15 cellular contexts compared by ENCODE assay signal in the genomic region with DNA sequence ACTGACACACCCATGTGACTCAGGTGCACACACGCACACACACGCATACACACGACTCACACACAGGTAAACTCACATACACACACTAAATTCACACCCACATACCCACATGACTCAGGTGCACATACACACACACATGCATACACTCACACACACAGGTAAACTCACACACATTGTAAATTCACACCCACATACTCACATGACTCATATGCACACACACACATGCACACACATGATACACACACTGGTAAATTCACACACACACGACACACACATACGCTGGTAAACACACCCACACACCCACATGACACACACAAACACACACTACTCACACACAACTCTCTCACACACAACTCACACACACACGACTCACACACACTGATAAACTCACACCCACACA.
A peak's percentile ranks its signal among the peaks of the same experiment; 100 is the strongest.
DNase-seq lines count a peak whose midpoint lies in the region; ATAC-seq and TF ChIP-seq lines count a peak whose summit lies in the region.
"Had no signal": no experiment of that assay in that cellular context is flagged by ENCODE, and none has a peak within 500 bp of the region (broad histone marks: within the 10 kb centered on the region; RNA-seq: fewer than 3 reads in every experiment).

No MANE protein-coding gene starts in this region.

- H2BK120ac ChIP-seq in IMR-90 (ENCODE audit: low read depth, low read length) (no peak overlapping the region), mesendoderm (ENCODE audit: low read depth, low read length) (no peak overlapping the region)

- H4K20me1 ChIP-seq in BLaER1, result no peaks in the 10 kb centered on the region
- no peaks in the 10 kb centered on the region for H4K20me1 ChIP-seq in IMR-90 (ENCODE audit: insufficient read depth, low read length)
- no peaks in the 10 kb centered on the region for H4K20me1 ChIP-seq in GM23248 (ENCODE audit: insufficient read depth)

- H3K23ac ChIP-seq in IMR-90 (ENCODE audit: low read depth, low read length) (no peak overlapping the region), mesendoderm (ENCODE audit: low read length) (no peak overlapping the region)

- H3K79me2 ChIP-seq in mesendoderm (ENCODE audit: control insufficient read depth, insufficient read depth, low read length) (peaks cover 2% of the 10 kb centered on the region), GM23248 (ENCODE audit: insufficient read depth) (no peaks in the 10 kb centered on the region)

- no peaks in the 10 kb centered on the region for H3K9me2 ChIP-seq in GM23248 (ENCODE audit: insufficient read depth)

- H2BK15ac ChIP-seq in IMR-90 (ENCODE audit: low read depth, low read length), result no peak overlapping the region
- no peak overlapping the region for H2BK15ac ChIP-seq in mesendoderm (replicated peaks; ENCODE audit: low read depth)

- H3K4me3 ChIP-seq in BLaER1, result peak overlapping the region; percentile 63
- no peak overlapping the region for H3K4me3 ChIP-seq in IMR-90 (ENCODE audit: insufficient read depth, low read depth, low read length)
- no peak overlapping the region for H3K4me3 ChIP-seq in mesendoderm (ENCODE audit: low read length)
- H3K4me3 ChIP-seq in spleen, result no peak overlapping the region
- H3K4me3 ChIP-seq in GM23248, result no peak overlapping the region
- H3K4me3 ChIP-seq: GM23338 had no signal

- no peak overlapping the region for H3K18ac ChIP-seq in IMR-90 (ENCODE audit: low read depth, low read length)
- H3K18ac ChIP-seq in mesendoderm (ENCODE audit: low read length), result no peak overlapping the region

- no peak overlapping the region for H3K4me3 Mint-ChIP-seq in type B pancreatic cell
- H3K4me3 Mint-ChIP-seq: CD4-positive, CD25-positive, alpha-beta regulatory T cell; CD8-positive, alpha-beta memory T cell; GM23338 had no signal

- H3K9me3 Mint-ChIP-seq in type B pancreatic cell, result no peaks in the 10 kb centered on the region

- H3K27ac ChIP-seq in BLaER1 (peak overlapping the region; percentile 92), IMR-90 (ENCODE audit: insufficient read depth, low read length) (no peak overlapping the region), mesendoderm (ENCODE audit: low read depth, low read length) (no peak overlapping the region), spleen (no peak overlapping the region), GM23248 (no peak overlapping the region)

- no peak overlapping the region for H3K4ac ChIP-seq in IMR-90 (ENCODE audit: low read depth, low read length)
- no peak overlapping the region for H3K4ac ChIP-seq in mesendoderm (ENCODE audit: low read depth, low read length)

- peak overlapping the region; percentile 23 for H2AFZ ChIP-seq in IMR-90 (replicated peaks; ENCODE audit: low read length, poor library complexity)
- H2AFZ ChIP-seq in GM23248, result no peak overlapping the region
- H2AFZ ChIP-seq: GM23338 had no signal

- no peak for TF ChIP-seq POLR2A in IMR-90 (IDR thresholded peaks at IDR 0.05; ENCODE audit: low read depth, low read length)
- no peak for TF ChIP-seq POLR2A in spleen (IDR thresholded peaks at IDR 0.05)

- dilution Hi-C loops in IMR-90 (cut with HindIII; ENCODE audit: low sequenced_read_pairs, unreplicated experiment), result no loop called here

- H3K14ac ChIP-seq in IMR-90 (replicated peaks; ENCODE audit: low read depth, low read length), result no peak overlapping the region

- CTCF ChIA-PET in IMR-90 (lab: Yijun Ruan, JAX), result no interaction called here

- H4K8ac ChIP-seq in IMR-90 (ENCODE audit: low read depth in 2 of 2, low read length in 2 of 2) (no peak overlapping the region), mesendoderm (ENCODE audit: low read depth, low read length) (no peak overlapping the region)

- H3K27me3 Mint-ChIP-seq in type B pancreatic cell, result peaks cover 14% of the 10 kb centered on the region
- H3K27me3 Mint-ChIP-seq: CD8-positive, alpha-beta memory T cell had no signal

- in situ Hi-C loops in IMR-90 (cut with MboI; ENCODE audit: low sequenced_read_pairs) (no loop called here), GM23248 (cut with MboI) (no loop called here)

- TF ChIP-seq CTCF in IMR-90 (conservative IDR thresholded peaks at IDR 0.05; ENCODE audit: low read depth, low read length), result no peak
- no peak for TF ChIP-seq CTCF in spleen (IDR thresholded peaks at IDR 0.05 in 8 of 11, conservative IDR thresholded peaks at IDR 0.05 in 3 of 11)
- TF ChIP-seq CTCF in type B pancreatic cell (conservative IDR thresholded peaks at IDR 0.05), result no peak

- no peak overlapping the region for H3K56ac ChIP-seq in IMR-90 (ENCODE audit: extremely low read depth, insufficient read depth, low read length)
- H3K56ac ChIP-seq in mesendoderm (ENCODE audit: low read length), result peak overlapping the region; percentile 17

- no TSS peak for BruUV-seq in IMR-90 (replicated peaks; lab: Mats Ljungman, UMichigan)

- H3K4me2 ChIP-seq in BLaER1 (peak overlapping the region; percentile 97), IMR-90 (ENCODE audit: low read depth, low read length) (no peak overlapping the region), mesendoderm (ENCODE audit: low read length) (no peak overlapping the region), GM23248 (ENCODE audit: unreplicated experiment) (no peak overlapping the region)
- H3K4me2 ChIP-seq: GM23338 had no signal

- H3K4me1 Mint-ChIP-seq in type B pancreatic cell (ENCODE audit: unreplicated experiment), result peaks cover 25% of the 10 kb centered on the region
- H3K4me1 Mint-ChIP-seq: CD4-positive, CD25-positive, alpha-beta regulatory T cell; CD8-positive, alpha-beta memory T cell had no signal

- H3K27me3 ChIP-seq in BLaER1 (no peaks in the 10 kb centered on the region), IMR-90 (ENCODE audit: control insufficient read depth, insufficient read depth, low read length) (no peaks in the 10 kb centered on the region), mesendoderm (ENCODE audit: insufficient read depth, low read length, poor library complexity) (no peaks in the 10 kb centered on the region), spleen (replicated peaks in 1 of 7) (peaks cover 0 to 26% (median 0%) of the 10 kb centered on the region in 7 donors), GM23248 (replicated peaks; ENCODE audit: insufficient read depth) (no peaks in the 10 kb centered on the region)

- DNase-seq in IMR-90 (no peak), mesendoderm (no peak), spleen (peak; percentile 5), type B pancreatic cell (ENCODE audit: extremely low spot score, unreplicated experiment) (no peak), GM23248 (no peak)
- DNase-seq: 8988T; C1 segment of cervical spinal cord; CD4-positive, CD25-positive, alpha-beta regulatory T cell; CD8-positive, alpha-beta memory T cell; COR-L47; H7 had no signal

- no peaks in the 10 kb centered on the region for H3K9me1 ChIP-seq in IMR-90 (ENCODE audit: insufficient read depth, low read length)

- H2BK20ac ChIP-seq in IMR-90 (ENCODE audit: low read depth, low read length), result no peak overlapping the region

- H3K36me3 Mint-ChIP-seq in type B pancreatic cell, result no peaks in the 10 kb centered on the region
- H3K36me3 Mint-ChIP-seq: CD4-positive, CD25-positive, alpha-beta regulatory T cell; CD8-positive, alpha-beta memory T cell had no signal

- H4K91ac ChIP-seq in IMR-90 (ENCODE audit: insufficient read depth, low read depth, low read length), result no peak overlapping the region

- H3K9me3 ChIP-seq in BLaER1 (no peaks in the 10 kb centered on the region), IMR-90 (ENCODE audit: control insufficient read depth, insufficient read depth, low read length) (peaks cover 57% of the 10 kb centered on the region), spleen (no peaks in the 10 kb centered on the region), GM23248 (ENCODE audit: low read depth) (no peaks in the 10 kb centered on the region)

- H3K36me3 ChIP-seq in BLaER1 (0 out of 2 replicates have a peak, but pooled peaks cover 6% of the 10 kb centered on the region), IMR-90 (ENCODE audit: control insufficient read depth, insufficient read depth, low read length) (no peaks in the 10 kb centered on the region), mesendoderm (ENCODE audit: control insufficient read depth, insufficient read depth, low read length) (no peaks in the 10 kb centered on the region), spleen (no peaks in the 10 kb centered on the region), GM23248 (ENCODE audit: low read depth) (no peaks in the 10 kb centered on the region)

- H2AK5ac ChIP-seq in IMR-90 (ENCODE audit: low read depth, low read length) (no peak overlapping the region), mesendoderm (ENCODE audit: low read length) (peak overlapping the region; percentile 22)

- H3K4me1 ChIP-seq in BLaER1, result peaks cover 100% of the 10 kb centered on the region
- no peaks in the 10 kb centered on the region for H3K4me1 ChIP-seq in IMR-90 (ENCODE audit: control insufficient read depth, insufficient read depth, low read length)
- H3K4me1 ChIP-seq in mesendoderm (ENCODE audit: control insufficient read depth, low read depth, low read length), result peaks cover 15% of the 10 kb centered on the region
- H3K4me1 ChIP-seq in spleen, result no peaks in the 10 kb centered on the region
- no peaks in the 10 kb centered on the region for H3K4me1 ChIP-seq in GM23248 (ENCODE audit: insufficient read depth)

- no peak for ATAC-seq in IMR-90 (ENCODE audit: low read depth)
- no peak for ATAC-seq in GM18870 (IDR thresholded peaks at IDR 0.05; ENCODE audit: unreplicated experiment)
- ATAC-seq: GM23338, HCT116 had no signal

- no peaks in the 10 kb centered on the region for H3F3A ChIP-seq in GM23248 (ENCODE audit: insufficient read depth)

- intact Hi-C loops in IMR-90 (cut with micrococcal nuclease), result no loop called here
- intact Hi-C loops in spleen (cut with DNase I; ENCODE audit: low total_unique reads), result no loop called here

- no peak overlapping the region for H2AK9ac ChIP-seq in IMR-90 (replicated peaks; ENCODE audit: low read depth, low read length, poor library complexity)

- TF ChIP-seq RAD21 in IMR-90 (IDR thresholded peaks at IDR 0.05; ENCODE audit: low read length), result no peak

- H4K5ac ChIP-seq in IMR-90 (ENCODE audit: low read depth, low read length), result no peak overlapping the region
- H4K5ac ChIP-seq in mesendoderm (ENCODE audit: low read length), result no peak overlapping the region

- H3K27ac Mint-ChIP-seq in type B pancreatic cell, result no peak overlapping the region
- H3K27ac Mint-ChIP-seq: CD4-positive, CD25-positive, alpha-beta regulatory T cell; CD8-positive, alpha-beta memory T cell; GM23338 had no signal

- WGBS in IMR-90 (ENCODE audit: extremely low coverage in 2 of 2, insufficient read length in 1 of 2), 2 experiments, result 70% methylated on average over 5 of the region's 6 CpGs; no CpG with 5 or more reads in 1 of the 2 experiments
- 100% methylated on average over 3 of the region's 6 CpGs for WGBS in mesendoderm (ENCODE audit: extremely low coverage, insufficient coverage, low lambda C conversion rate)
- 74 to 92% (median 79%) methylated on average over 6 of the region's 6 CpGs for WGBS in spleen, 5 donors
- 41 to 54% methylated on average over 6 of the region's 6 CpGs for WGBS in GM23248 (ENCODE audit: low coverage in 1 of 2, low lambda C conversion rate in 2 of 2, missing lambda C conversion rate in 2 of 2), 2 experiments

- H2BK5ac ChIP-seq in IMR-90 (ENCODE audit: low read depth, low read length, poor library complexity, severe bottlenecking) (peak overlapping the region; percentile 50), mesendoderm (ENCODE audit: low read length) (no peak overlapping the region)

- H3K79me1 ChIP-seq in IMR-90 (ENCODE audit: low read depth in 1 of 2, low read length in 2 of 2) (no peaks in the 10 kb centered on the region), mesendoderm (ENCODE audit: low read length) (peaks cover 5% of the 10 kb centered on the region)

- POLR2A ChIA-PET in IMR-90 (lab: Charles Lee; ENCODE audit: unreplicated experiment), result no interaction called here

- H3K9ac ChIP-seq in BLaER1 (peak overlapping the region; percentile 81), IMR-90 (ENCODE audit: low read depth, low read length) (no peak overlapping the region), mesendoderm (ENCODE audit: low read length) (no peak overlapping the region), GM23248 (no peak overlapping the region)
